16 cellular contexts compared by ENCODE assay signal in genomic region chr14:99565383-99565782, GRCh38. TPM values are rescaled to one million over a fixed set of nuclear protein-coding genes. Genes with fewer than 3 reads are reported as not detected.
DNase-seq lines count a peak whose midpoint lies in the region; ATAC-seq, FAIRE-seq and TF ChIP-seq lines count a peak whose summit lies in the region.
"Had no signal": no experiment of that assay in that cellular context is flagged by ENCODE, and none has a peak within 500 bp of the region (broad histone marks: within the 10 kb centered on the region; RNA-seq: fewer than 3 reads in every experiment).

No MANE protein-coding gene starts in this region.

- no peak for TF ChIP-seq CTCF in WERI-Rb-1 (IDR thresholded peaks at IDR 0.05; ENCODE audit: low read depth, low read length)

- ATAC-seq in right cardiac atrium (no peak), GM19351 (IDR thresholded peaks at IDR 0.05; ENCODE audit: unreplicated experiment) (no peak)
- ATAC-seq: naive thymus-derived CD8-positive, alpha-beta T cell had no signal

- FAIRE-seq in small intestine (lab: Jason Lieb, UNC): no peak

- H3K4me1 ChIP-seq in right cardiac atrium (ENCODE audit: control insufficient read depth, insufficient read depth, low read length) (peaks cover 21% of the 10 kb centered on the region), small intestine (ENCODE audit: control insufficient read depth in 2 of 2, insufficient read depth in 1 of 2, low read depth in 1 of 2, low read length in 1 of 2) (peaks cover 5 to 11% of the 10 kb centered on the region in 2 donors)

- DNase-seq in DMS 273 (lab: John Stamatoyannopoulos, UW; ENCODE audit: unreplicated experiment): peak; percentile 59
- DNase-seq in DMS 273 treated with DMSO at 0.1 percent for 48 hours (lab: John Stamatoyannopoulos, UW): no peak
- DNase-seq in WERI-Rb-1: no peak
- peak in 1 of 3 donors; percentile 40 for DNase-seq in right cardiac atrium
- DNase-seq in small intestine: peak; percentile 26
- no peak for DNase-seq in NCI-H2196 (lab: John Stamatoyannopoulos, UW; ENCODE audit: unreplicated experiment)
- DNase-seq in HUDEP-2 (lab: John Stamatoyannopoulos, UW; ENCODE audit: unreplicated experiment in 76 of 76): no peak
- DNase-seq: 8988T; activated T-cell treated with anti-CD3 and anti-CD28 coated beads for 4 hours; CD4-positive, alpha-beta T cell; effector memory CD4-positive, alpha-beta T cell; EL; GOT3; naive thymus-derived CD8-positive, alpha-beta T cell had no signal

- H3K27ac ChIP-seq in WERI-Rb-1 (peak overlapping the region; percentile 89), right cardiac atrium (ENCODE audit: low read length) (peak overlapping the region; percentile 10), small intestine (ENCODE audit: low read depth in 1 of 2, low read length in 1 of 2) (no peak overlapping the region)

- no peaks in the 10 kb centered on the region for H3K27me3 ChIP-seq in WERI-Rb-1 (ENCODE audit: insufficient read depth, low read depth, severe bottlenecking)
- H3K27me3 ChIP-seq in right cardiac atrium (ENCODE audit: control insufficient read depth, insufficient read depth): no peaks in the 10 kb centered on the region
- no peaks in the 10 kb centered on the region for H3K27me3 ChIP-seq in small intestine (ENCODE audit: control insufficient read depth in 2 of 2, insufficient read depth in 2 of 2, low read length in 2 of 2)

- H3K4me3 ChIP-seq in WERI-Rb-1 (ENCODE audit: low read depth, low read length) (no peak overlapping the region), right cardiac atrium (ENCODE audit: low read length) (no peak overlapping the region), small intestine (ENCODE audit: low read depth in 1 of 2, low read length in 2 of 2) (no peak overlapping the region)
- H3K4me3 ChIP-seq: lung had no signal

- WGBS in right cardiac atrium: 85% methylated on average over 4 of the region's 4 CpGs
- WGBS in small intestine, 3 donors: 53 to 76% (median 56%) methylated on average over 3 to 4 of the region's 4 CpGs

- intact Hi-C loops in right cardiac atrium (cut with DNase I): no loop called here

- no peaks in the 10 kb centered on the region for H3K9me3 ChIP-seq in WERI-Rb-1 (ENCODE audit: severe bottlenecking)
- no peaks in the 10 kb centered on the region for H3K9me3 ChIP-seq in right cardiac atrium (ENCODE audit: control insufficient read depth, low read length)
- no peaks in the 10 kb centered on the region for H3K9me3 ChIP-seq in small intestine (ENCODE audit: control insufficient read depth, low read depth)

- peaks cover 3% of the 10 kb centered on the region; the same call in 1 of the 2 replicates for H3K36me3 ChIP-seq in WERI-Rb-1
- H3K36me3 ChIP-seq in small intestine (ENCODE audit: control insufficient read depth in 2 of 2, insufficient read depth in 2 of 2, low read length in 2 of 2): no peaks in the 10 kb centered on the region

RNA-seq across cellular contexts. Expression of gene CCDC85C, which starts 38.6 kb away (rescaled TPM):
- total RNA-seq in right cardiac atrium: 10 to 100 TPM; 21.0 to 23.3 (median 22.0) TPM
- polyA plus RNA-seq in right cardiac atrium (31.5 TPM), small intestine (10 to 100 TPM; 17.6 to 42.3 (median 26.8) TPM)

Comparison
In these comparisons a context has a peak if more than half of its experiments do, and no peak if none do; other contexts are left out.
1. DNase-seq: peak in DMS 273 (single experiment) and small intestine (single experiment); none in DMS 273 treated with DMSO at 0.1 percent for 48 hours (single experiment), WERI-Rb-1 (single experiment), NCI-H2196 (single experiment) and HUDEP-2 (0 of 76).
2. H3K27ac ChIP-seq: peak in WERI-Rb-1 (single experiment) and right cardiac atrium (single experiment); none in small intestine (0 of 2).